In the genomic region with DNA sequence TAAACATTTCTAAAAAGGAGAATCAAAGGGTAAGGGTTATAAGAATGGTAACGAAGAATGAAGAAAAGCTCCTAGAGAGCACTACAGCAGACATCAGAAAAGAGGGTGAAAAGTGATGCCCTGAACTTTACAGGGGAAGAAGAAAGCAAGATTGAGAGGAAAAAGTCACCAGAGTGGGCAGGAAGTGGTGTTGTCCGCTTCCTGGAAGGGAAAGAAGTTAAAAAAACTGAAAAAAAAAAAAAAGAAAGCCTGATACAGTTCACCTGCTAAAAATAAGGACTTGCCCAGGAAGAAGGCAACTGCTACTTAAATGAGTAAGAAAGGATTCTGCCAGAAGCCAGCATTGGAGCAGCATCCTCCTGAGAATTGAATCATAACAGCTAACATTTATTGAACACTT, we compare ENCODE assay signal across 21 cellular contexts.
A peak's percentile ranks its signal among the peaks of the same experiment; 100 is the strongest.
DNase-seq lines count a peak whose midpoint lies in the region; ATAC-seq lines count a peak whose summit lies in the region.
"Had no signal": no experiment of that assay in that cellular context is flagged by ENCODE, and none has a peak within 500 bp of the region (broad histone marks: within the 10 kb centered on the region; RNA-seq: fewer than 3 reads in every experiment).

No MANE protein-coding gene starts in this region.

- H3K27ac Mint-ChIP-seq in activated T-cell treated with anti-CD3 and anti-CD28 coated beads, Interleukin-2, amount 50 U/mL, for 72 hours = peak overlapping the region; percentile 6
- peak overlapping the region; percentile 53 for H3K27ac Mint-ChIP-seq in activated naive CD8-positive, alpha-beta T cell treated with anti-CD3 and anti-CD28 coated beads for 36 hours
- peak overlapping the region; percentile 3 for H3K27ac Mint-ChIP-seq in stimulated activated naive CD8-positive, alpha-beta T cell treated with anti-CD3 and anti-CD28 coated beads, Interleukin-15, Interleukin-2, amounts not matched to agents 100 ng/mL and 50 ng/mL, for 24 hours
- H3K27ac Mint-ChIP-seq: type B pancreatic cell had no signal

- peaks cover 8% of the 10 kb centered on the region for H3K4me1 Mint-ChIP-seq in activated T-cell treated with anti-CD3 and anti-CD28 coated beads, Interleukin-2, amount 50 U/mL, for 72 hours (ENCODE audit: low read depth)
- H3K4me1 Mint-ChIP-seq in activated naive CD8-positive, alpha-beta T cell treated with anti-CD3 and anti-CD28 coated beads for 36 hours = peaks cover 23% of the 10 kb centered on the region
- H3K4me1 Mint-ChIP-seq in stimulated activated naive CD8-positive, alpha-beta T cell treated with anti-CD3 and anti-CD28 coated beads, Interleukin-15, Interleukin-2, amounts not matched to agents 100 ng/mL and 50 ng/mL, for 24 hours (ENCODE audit: low read depth) = peaks cover 19% of the 10 kb centered on the region
- H3K4me1 Mint-ChIP-seq: neural crest cell had no signal

- no peaks in the 10 kb centered on the region for H3K27me3 Mint-ChIP-seq in activated T-cell treated with anti-CD3 and anti-CD28 coated beads, Interleukin-2, amount 50 U/mL, for 72 hours (ENCODE audit: low read depth)
- peaks cover 1% of the 10 kb centered on the region for H3K27me3 Mint-ChIP-seq in activated naive CD8-positive, alpha-beta T cell treated with anti-CD3 and anti-CD28 coated beads for 36 hours
- H3K27me3 Mint-ChIP-seq in stimulated activated naive CD8-positive, alpha-beta T cell treated with anti-CD3 and anti-CD28 coated beads, Interleukin-15, Interleukin-2, amounts not matched to agents 100 ng/mL and 50 ng/mL, for 24 hours = no peaks in the 10 kb centered on the region
- H3K27me3 Mint-ChIP-seq: type B pancreatic cell had no signal

- peak overlapping the region in 1 of 2 donors; percentile 11 for H3K4me3 Mint-ChIP-seq in activated T-cell treated with anti-CD3 and anti-CD28 coated beads, Interleukin-2, amount 50 U/mL, for 72 hours
- H3K4me3 Mint-ChIP-seq in activated naive CD8-positive, alpha-beta T cell treated with anti-CD3 and anti-CD28 coated beads for 36 hours = peak overlapping the region; percentile 18
- H3K4me3 Mint-ChIP-seq in stimulated activated naive CD8-positive, alpha-beta T cell treated with anti-CD3 and anti-CD28 coated beads, Interleukin-15, Interleukin-2, amounts not matched to agents 100 ng/mL and 50 ng/mL, for 24 hours = peak overlapping the region; percentile 16
- H3K4me3 Mint-ChIP-seq: neural crest cell, type B pancreatic cell had no signal

- H3K36me3 Mint-ChIP-seq in activated T-cell treated with anti-CD3 and anti-CD28 coated beads, Interleukin-2, amount 50 U/mL, for 72 hours (ENCODE audit: insufficient read depth in 2 of 2) = no peaks in the 10 kb centered on the region
- H3K36me3 Mint-ChIP-seq in activated naive CD8-positive, alpha-beta T cell treated with anti-CD3 and anti-CD28 coated beads for 36 hours = no peaks in the 10 kb centered on the region
- no peaks in the 10 kb centered on the region for H3K36me3 Mint-ChIP-seq in stimulated activated naive CD8-positive, alpha-beta T cell treated with anti-CD3 and anti-CD28 coated beads, Interleukin-15, Interleukin-2, amounts not matched to agents 100 ng/mL and 50 ng/mL, for 24 hours (ENCODE audit: low read depth)
- H3K36me3 Mint-ChIP-seq: type B pancreatic cell had no signal

- peak in 1 of 2 donors; percentile 32 for ATAC-seq in activated T-cell treated with anti-CD3 and anti-CD28 coated beads, Interleukin-2, amount 50 U/mL, for 72 hours (replicated peaks in 1 of 2)

- H3K9me3 Mint-ChIP-seq in activated T-cell treated with anti-CD3 and anti-CD28 coated beads, Interleukin-2, amount 50 U/mL, for 72 hours = no peaks in the 10 kb centered on the region
- no peaks in the 10 kb centered on the region for H3K9me3 Mint-ChIP-seq in activated naive CD8-positive, alpha-beta T cell treated with anti-CD3 and anti-CD28 coated beads for 36 hours
- no peaks in the 10 kb centered on the region for H3K9me3 Mint-ChIP-seq in stimulated activated naive CD8-positive, alpha-beta T cell treated with anti-CD3 and anti-CD28 coated beads, Interleukin-15, Interleukin-2, amounts not matched to agents 100 ng/mL and 50 ng/mL, for 24 hours
- H3K9me3 Mint-ChIP-seq: neural crest cell had no signal

- no peak for DNase-seq in activated T-cell treated with anti-CD3 and anti-CD28 coated beads, Interleukin-2, amount 50 U/mL, for 72 hours
- no peak for DNase-seq in activated T-cell treated with anti-CD3 and anti-CD28 coated beads, Interleukin-2, amount 50 U/mL, for 1 hour
- DNase-seq in MV-4-11 (lab: John Stamatoyannopoulos, UW) = peak; percentile 5
- DNase-seq in activated naive CD8-positive, alpha-beta T cell treated with anti-CD3 and anti-CD28 coated beads for 36 hours = peak; percentile 4
- no peak for DNase-seq in activated CD4-positive, CD25-positive, alpha-beta regulatory T cell treated with anti-CD3 and anti-CD28 coated beads, Interleukin-2, amount 50 U/mL, for 72 hours
- no peak for DNase-seq in DMS153 treated with DMSO at 0.1 percent for 48 hours (lab: John Stamatoyannopoulos, UW; ENCODE audit: unreplicated experiment)
- no peak for DNase-seq in hepatic stellate cell (ENCODE audit: low spot score)
- DNase-seq: ACHN; activated gamma-delta T cell treated with Interleukin-2 at 50 U/mL for 16 hours; aorta; effector memory CD4-positive, alpha-beta T cell; erythroblast; head of caudate nucleus; NCI-H1092 treated with DMSO at 0.1 percent for 48 hours; NCI-H1930; NCI-H69; stimulated activated CD4-positive, alpha-beta T cell treated with anti-CD3 and anti-CD28 coated beads, Interleukin-1b, Interleukin-23, amount 100 ng/mL, for 48 hours; stimulated activated CD8-positive, alpha-beta memory T cell treated with anti-CD3 and anti-CD28 coated beads, Interleukin-4, amount 100 ng/mL, for 48 hours had no signal

Comparison
In these comparisons a context has a peak if more than half of its experiments do, and no peak if none do; other contexts are left out.
1. DNase-seq: peak in MV-4-11 (single experiment) and activated naive CD8-positive, alpha-beta T cell treated with anti-CD3 and anti-CD28 coated beads for 36 hours (single experiment); none in activated T-cell treated with anti-CD3 and anti-CD28 coated beads, Interleukin-2, amount 50 U/mL, for 72 hours (0 of 2), activated T-cell treated with anti-CD3 and anti-CD28 coated beads, Interleukin-2, amount 50 U/mL, for 1 hour (single experiment), activated CD4-positive, CD25-positive, alpha-beta regulatory T cell treated with anti-CD3 and anti-CD28 coated beads, Interleukin-2, amount 50 U/mL, for 72 hours (single experiment), DMS153 treated with DMSO at 0.1 percent for 48 hours (single experiment) and hepatic stellate cell (single experiment).
2. H3K27ac Mint-ChIP-seq: peak in every context shown above with its lines; median percentile 53 in activated naive CD8-positive, alpha-beta T cell treated with anti-CD3 and anti-CD28 coated beads for 36 hours; 6 in activated T-cell treated with anti-CD3 and anti-CD28 coated beads, Interleukin-2, amount 50 U/mL, for 72 hours; 3 in stimulated activated naive CD8-positive, alpha-beta T cell treated with anti-CD3 and anti-CD28 coated beads, Interleukin-15, Interleukin-2, amounts not matched to agents 100 ng/mL and 50 ng/mL, for 24 hours.